8 cellular contexts compared by ENCODE assay signal in genomic region chr16:29405254-29405653, GRCh38. TPM values are rescaled to one million over a fixed set of nuclear protein-coding genes. Genes with fewer than 3 reads are reported as not detected.
DNase-seq lines count a peak whose midpoint lies in the region; ATAC-seq, FAIRE-seq and TF ChIP-seq lines count a peak whose summit lies in the region.
"Not testable (repeated sequence)": the region's sequence is repeated elsewhere in the genome, so short reads cannot be mapped to it uniquely, and the experiment has no call there.
"Had no signal": no experiment of that assay in that cellular context is flagged by ENCODE, and none has a peak within 500 bp of the region (broad histone marks: within the 10 kb centered on the region; RNA-seq: fewer than 3 reads in every experiment).

No MANE protein-coding gene starts in this region.

- DNase-seq in Caki2 (ENCODE audit: low read depth) = peak; percentile 81
- DNase-seq in HCEC 1CT = peak; percentile 51
- DNase-seq in RCC 7860 (ENCODE audit: low spot score) = peak; percentile 51
- peak; percentile 52 for DNase-seq in astrocyte of the hippocampus (ENCODE audit: low read depth, low spot score)
- DNase-seq in epithelial cell of esophagus (ENCODE audit: low read depth) = peak; percentile 89
- peak; percentile 49 to 63 for DNase-seq in foreskin keratinocyte
- peak; percentile 89 for DNase-seq in renal cortical epithelial cell (ENCODE audit: low read depth)

- H3K4me1 ChIP-seq in foreskin keratinocyte = not testable (repeated sequence)

- not testable (repeated sequence) for H3K4me3 ChIP-seq in epithelial cell of esophagus (ENCODE audit: low read length)

- not testable (repeated sequence) for H3K27me3 ChIP-seq in foreskin keratinocyte

- not testable (repeated sequence) for FAIRE-seq in RCC 7860 (lab: Jason Lieb, UNC)

- TF ChIP-seq CTCF in epithelial cell of esophagus (IDR thresholded peaks at IDR 0.05; ENCODE audit: insufficient read depth, low read depth, low read length, missing control alignments); foreskin keratinocyte (conservative IDR thresholded peaks at IDR 0.05): not testable (repeated sequence)

- not testable (repeated sequence) for H3K27ac ChIP-seq in foreskin keratinocyte

- ATAC-seq in foreskin keratinocyte = not testable (repeated sequence)

- in situ Hi-C loops in Caki2 (cut with HindIII; ENCODE audit: low pct_unique_long_range_greater_than_20kb, low sequenced_read_pairs) = not testable (repeated sequence)

RNA-seq across cellular contexts. Expression of gene NPIPB11, which starts 1.3 kb away (rescaled TPM):
- not detected in 2 replicates for total RNA-seq in Caki2 (2014; rRNA removed; shearing (Covaris generic); ENCODE audit: low replicate concordance)
- total RNA-seq in foreskin keratinocyte = 0.07 and 0.28 TPM in 2 replicates
- polyA plus RNA-seq in foreskin keratinocyte = 0.17 and 0.42 TPM in 2 replicates
- total RNA-seq in renal cortical epithelial cell = 0.10 and 4.0 TPM in 2 replicates
- total RNA-seq: H4 had no signal

RNA-seq across cellular contexts. Expression of gene BOLA2, which starts 48.9 kb away (rescaled TPM):
- total RNA-seq in Caki2 (2014; rRNA removed; shearing (Covaris generic); ENCODE audit: low replicate concordance) = 28.0 and 50.4 TPM in 2 replicates
- total RNA-seq in foreskin keratinocyte (15.8 and 16.3 TPM in 2 replicates), renal cortical epithelial cell (13.3 and 38.2 TPM in 2 replicates)
- 28.5 and 30.9 TPM in 2 replicates for polyA plus RNA-seq in foreskin keratinocyte

RNA-seq across cellular contexts. Expression of gene SLX1B, which starts 49.1 kb away (rescaled TPM):
- 49.4 and 142 TPM in 2 replicates for total RNA-seq in Caki2 (2014; rRNA removed; shearing (Covaris generic); ENCODE audit: low replicate concordance)
- 26.3 and 43.7 TPM in 2 replicates for total RNA-seq in foreskin keratinocyte
- 61.0 and 78.2 TPM in 2 replicates for polyA plus RNA-seq in foreskin keratinocyte
- total RNA-seq in renal cortical epithelial cell = 16.0 and 32.1 TPM in 2 replicates

RNA-seq across cellular contexts. Expression of gene SULT1A4, which starts 54.5 kb away (rescaled TPM):
- total RNA-seq in Caki2 (2014; rRNA removed; shearing (Covaris generic); ENCODE audit: low replicate concordance) = 2.6 and 6.6 TPM in 2 replicates
- 0.37 and 1.7 TPM in 2 replicates for total RNA-seq in foreskin keratinocyte
- polyA plus RNA-seq in foreskin keratinocyte = 1.4 and 4.0 TPM in 2 replicates
- 2.1 and 3.3 TPM in 2 replicates for total RNA-seq in renal cortical epithelial cell
